9 cellular contexts compared by ENCODE assay signal in the genomic region with DNA sequence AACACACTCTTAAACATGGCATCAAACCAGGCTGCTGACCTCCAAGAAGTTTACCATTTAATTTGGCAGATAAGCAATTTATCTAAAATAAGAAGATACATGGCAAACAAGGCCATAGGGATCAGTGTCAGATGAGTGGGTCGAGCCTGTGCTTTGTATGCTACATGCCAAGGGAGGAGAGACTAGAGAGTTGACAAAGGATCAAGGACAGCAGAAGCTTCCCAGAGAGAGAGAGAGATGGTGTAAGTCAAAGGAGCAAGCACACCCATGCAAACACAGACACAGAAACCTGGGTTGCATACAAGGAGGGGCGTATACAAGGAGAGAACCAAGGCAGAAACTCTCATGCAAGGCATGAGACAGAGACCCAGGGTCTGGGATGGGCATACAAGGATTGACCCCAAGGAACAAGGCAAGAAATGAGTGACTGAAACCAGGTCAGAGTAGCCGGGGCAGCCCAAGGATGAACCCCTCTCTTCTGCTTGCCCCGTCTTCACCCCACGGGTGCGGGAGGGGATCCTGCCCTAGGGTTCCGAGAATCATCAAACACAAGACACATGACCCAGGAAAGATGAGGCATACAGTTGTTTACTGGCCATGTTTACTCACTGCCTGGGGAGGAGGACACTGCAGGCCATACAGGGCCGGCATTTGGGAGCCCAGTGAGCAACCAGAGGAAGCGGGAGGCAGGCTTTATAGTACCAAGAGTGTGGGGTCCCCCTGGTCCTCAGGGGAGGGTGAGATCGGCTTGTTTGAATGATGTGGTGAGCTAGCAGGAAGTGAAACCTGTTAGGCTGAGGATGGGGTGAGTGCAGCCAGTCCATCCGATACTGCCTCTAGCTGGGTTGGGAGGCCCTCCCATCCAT.
DNase-seq lines count a peak whose midpoint lies in the region; ATAC-seq lines count a peak whose summit lies in the region.
"Had no signal": no experiment of that assay in that cellular context is flagged by ENCODE, and none has a peak within 500 bp of the region (broad histone marks: within the 10 kb centered on the region; RNA-seq: fewer than 3 reads in every experiment).

No MANE protein-coding gene starts in this region.

- H3K4me1 Mint-ChIP-seq in naive B cell, result peaks cover 9 to 26% (median 17%) of the 10 kb centered on the region in 3 donors

- peak overlapping the region in 1 of 6 donors; percentile 40 for H3K27ac Mint-ChIP-seq in naive B cell

- H3K4me3 Mint-ChIP-seq in naive B cell, result peak overlapping the region in 2 of 8 donors; percentile 50 to 70

- H3K9me3 Mint-ChIP-seq in naive B cell, result peaks cover 0 to 6% (median 0%) of the 10 kb centered on the region in 7 donors

- ATAC-seq in GM18909 (IDR thresholded peaks at IDR 0.05; ENCODE audit: poor library complexity, unreplicated experiment) (peak; percentile 100), GM21825 (IDR thresholded peaks at IDR 0.05; ENCODE audit: unreplicated experiment) (peak; percentile 99), HG03521 (IDR thresholded peaks at IDR 0.05; ENCODE audit: unreplicated experiment) (peak; percentile 98), naive B cell (ENCODE audit: low read depth in 2 of 2) (peak; percentile 96 to 99)

- DNase-seq in naive B cell (peak; percentile 47), NCI-H1092 treated with DMSO at 0.1 percent for 48 hours (lab: John Stamatoyannopoulos, UW) (no peak), NCI-H2029 (lab: John Stamatoyannopoulos, UW) (no peak), occipital lobe (lab: John Stamatoyannopoulos, UW) (no peak), cerebellar cortex (ENCODE audit: low spot score) (no peak)
- DNase-seq: NCI-H2107 had no signal

- H3K36me3 Mint-ChIP-seq in naive B cell, result no peaks in the 10 kb centered on the region

- H3K27me3 Mint-ChIP-seq in naive B cell, result peaks cover 48 to 58% (median 50%) of the 10 kb centered on the region in 3 donors
